In the genomic region with DNA sequence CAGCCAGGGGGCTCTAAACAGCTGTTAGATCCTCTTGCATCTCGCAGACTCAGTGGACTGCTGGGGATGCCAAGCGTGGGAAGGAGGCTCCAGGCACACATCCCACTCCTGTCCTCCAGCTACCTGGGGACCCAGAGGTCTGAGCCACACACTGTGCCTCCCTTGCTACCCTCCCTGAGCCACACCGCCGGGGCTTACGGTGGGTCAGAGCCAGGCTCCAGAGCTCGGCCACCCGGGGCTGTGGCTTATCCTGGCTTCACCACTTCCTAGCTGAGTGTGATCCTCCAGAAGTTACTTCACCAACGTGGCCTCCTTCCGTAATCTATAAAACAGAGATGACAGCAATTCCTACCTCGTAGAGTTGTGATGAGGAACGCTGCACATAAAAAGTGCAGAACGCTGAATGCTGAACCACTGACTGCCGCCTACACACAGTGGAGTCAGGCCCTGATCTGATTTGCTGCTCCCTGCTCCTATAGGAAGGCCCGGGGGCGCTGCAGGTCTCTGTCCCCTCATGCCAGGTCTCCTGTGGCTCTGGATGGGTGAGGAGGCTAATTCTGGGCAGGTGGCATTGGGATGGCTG, we compare ENCODE assay signal across 24 cellular contexts.
DNase-seq lines count a peak whose midpoint lies in the region; FAIRE-seq and TF ChIP-seq lines count a peak whose summit lies in the region.
"Had no signal": no experiment of that assay in that cellular context is flagged by ENCODE, and none has a peak within 500 bp of the region (broad histone marks: within the 10 kb centered on the region; RNA-seq: fewer than 3 reads in every experiment).

No MANE protein-coding gene starts in this region.

- 95% methylated on average over 15 of the region's 15 CpGs for WGBS in HUES64
- WGBS in H1 (ENCODE audit: extremely low coverage in 1 of 2, insufficient coverage in 1 of 2, insufficient read length in 1 of 2, insufficient replicate concordance in 2 of 2, low coverage in 1 of 2, low lambda C conversion rate in 2 of 2, missing lambda C conversion rate in 1 of 2), 2 experiments = 87% methylated on average over 15 of the region's 15 CpGs; no CpG with 5 or more reads in 1 of the 2 experiments
- WGBS in suprapubic skin = 95% methylated on average over 12 of the region's 15 CpGs
- WGBS in hepatocyte (ENCODE audit: low lambda C conversion rate, missing lambda C conversion rate) = 90% methylated on average over 15 of the region's 15 CpGs

- no peaks in the 10 kb centered on the region for H3K9me2 ChIP-seq in hepatocyte (replicated peaks; ENCODE audit: insufficient read depth)

- H3K23me2 ChIP-seq in H1 (ENCODE audit: low read depth, low read length) = no peaks in the 10 kb centered on the region

- peaks cover 2% of the 10 kb centered on the region; the same call in 1 of the 2 replicates for H3K79me1 ChIP-seq in H1 (ENCODE audit: low read depth, low read length)

- H3K27me3 ChIP-seq in HUES64 (ENCODE audit: insufficient read depth, low read length) (no peaks in the 10 kb centered on the region), H1 (replicated peaks in 1 of 4; ENCODE audit: control insufficient read depth in 3 of 4, extremely low read depth in 1 of 4, insufficient read depth in 3 of 4, low read length in 3 of 4) (no peaks in the 10 kb centered on the region), suprapubic skin (no peaks in the 10 kb centered on the region), hepatocyte (no peaks in the 10 kb centered on the region)
- H3K27me3 ChIP-seq: MG63, uterus had no signal

- DNase-seq in CD1c-positive myeloid dendritic cell (ENCODE audit: extremely low spot score) (peak; percentile 40), H1 (ENCODE audit: low read depth in 1 of 2, low spot score in 2 of 2) (no peak), osteocyte (ENCODE audit: extremely low spot score, unreplicated experiment) (peak; percentile 73), SW 1271 (lab: John Stamatoyannopoulos, UW) (no peak), suprapubic skin (ENCODE audit: low spot score in 2 of 2) (no peak), hepatocyte (ENCODE audit: low spot score) (no peak)
- DNase-seq: activated CD4-positive, alpha-beta T cell treated with anti-CD3 and anti-CD28 coated beads, Interleukin-2, amount 50 U/mL, for 4 hours; activated CD8-positive, alpha-beta memory T cell treated with anti-CD3 and anti-CD28 coated beads, Interleukin-2, amount 50 U/mL, for 48 hours; activated effector memory CD4-positive, alpha-beta T cell treated with Interleukin-2 at 50 U/mL for 16 hours; CD4-positive, CD25-positive, alpha-beta regulatory T cell; H7; MG63; NCI-H1417 treated with DMSO at 0.1 percent for 48 hours; NCI-H2107; NCI-H510A treated with DMSO at 0.1 percent for 48 hours; nucleus accumbens; stimulated activated CD4-positive, alpha-beta T cell treated with anti-CD3 and anti-CD28 coated beads, Interleukin-4, amount 100 ng/mL, for 4 hours; uterus; WERI-Rb-1 had no signal

- H2BK20ac ChIP-seq in H1 (ENCODE audit: low read length) = peak overlapping the region; percentile 81; the same call in 1 of the 2 replicates

- peak overlapping the region; percentile 31 for H3K27ac Mint-ChIP-seq in osteocyte (ENCODE audit: unreplicated experiment)
- H3K27ac Mint-ChIP-seq: stimulated activated naive CD8-positive, alpha-beta T cell treated with anti-CD3 and anti-CD28 coated beads, Interleukin-15, Interleukin-2, amounts not matched to agents 100 ng/mL and 50 ng/mL, for 24 hours; T-helper 2 cell treated with Interferon-gamma antibody and Interleukin-4, amounts not matched to agents 5 μg/mL and 100 μg/mL, for 36 hours had no signal

- H3K4me3 ChIP-seq in HUES64 (ENCODE audit: low read length) = no peak overlapping the region
- no peak overlapping the region for H3K4me3 ChIP-seq in H1 (ENCODE audit: extremely low read depth in 1 of 4, insufficient read depth in 2 of 4, low read depth in 3 of 4, low read length in 4 of 4)
- no peak overlapping the region for H3K4me3 ChIP-seq in suprapubic skin
- H3K4me3 ChIP-seq in hepatocyte = no peak overlapping the region
- H3K4me3 ChIP-seq: K562, MG63, SK-N-MC, uterus had no signal

- H3K9me3 Mint-ChIP-seq in osteocyte (ENCODE audit: unreplicated experiment) = no peaks in the 10 kb centered on the region
- H3K9me3 Mint-ChIP-seq: stimulated activated naive CD8-positive, alpha-beta T cell treated with anti-CD3 and anti-CD28 coated beads, Interleukin-15, Interleukin-2, amounts not matched to agents 100 ng/mL and 50 ng/mL, for 24 hours; T-helper 2 cell treated with Interferon-gamma antibody and Interleukin-4, amounts not matched to agents 5 μg/mL and 100 μg/mL, for 36 hours had no signal

- H4K5ac ChIP-seq in H1 (ENCODE audit: insufficient read length, low read depth, low read length) = no peak overlapping the region

- TF ChIP-seq CTCF in H1 (IDR thresholded peaks at IDR 0.05; ENCODE audit: control extremely low read depth in 1 of 3, insufficient read depth in 1 of 3, low read depth in 1 of 3, low read length in 3 of 3) (no peak), osteocyte (IDR thresholded peaks at IDR 0.05) (no peak), suprapubic skin (IDR thresholded peaks at IDR 0.05) (no peak), hepatocyte (IDR thresholded peaks at IDR 0.05; ENCODE audit: poor library complexity) (no peak)

- TF ChIP-seq RAD21 in H1 (IDR thresholded peaks at IDR 0.05 in 1 of 2, conservative IDR thresholded peaks at IDR 0.05 in 1 of 2; ENCODE audit: low read depth in 2 of 2, low read length in 2 of 2) = no peak

- no peak overlapping the region for H2BK15ac ChIP-seq in H1 (ENCODE audit: low read length)

- TF ChIP-seq POLR2A in H1 (IDR thresholded peaks at IDR 0.05; ENCODE audit: control extremely low read depth in 1 of 2, low read depth in 2 of 2, low read length in 2 of 2) = no peak
- TF ChIP-seq POLR2A in suprapubic skin (IDR thresholded peaks at IDR 0.05) = no peak

- peaks cover 30% of the 10 kb centered on the region for H3K36me3 Mint-ChIP-seq in osteocyte (ENCODE audit: unreplicated experiment)
- H3K36me3 Mint-ChIP-seq: CD4-positive, CD25-positive, alpha-beta regulatory T cell had no signal

- H3K27ac ChIP-seq in HUES64 (ENCODE audit: low read depth, low read length) (peak overlapping the region; percentile 30; the same call in 1 of the 2 replicates), H1 (ENCODE audit: low read depth, low read length) (no peak overlapping the region), suprapubic skin (no peak overlapping the region), hepatocyte (no peak overlapping the region)
- H3K27ac ChIP-seq: SK-N-MC, uterus, WERI-Rb-1 had no signal

- H4K91ac ChIP-seq in H1 (replicated peaks; ENCODE audit: insufficient read length, low read length) = peak overlapping the region; percentile 87

- H3K14ac ChIP-seq in H1 (ENCODE audit: insufficient read length) = no peak overlapping the region

- POLR2A ChIA-PET in H1 (lab: Charles Lee; ENCODE audit: partially characterized antibody) = interaction anchor here (1.1 to 1.3 kb wide), 3 partner anchors 9 to 19 kb away, joined by 3 to 7 read pairs (median 5); no protein-coding TSS in a partner anchor

- H3K79me2 ChIP-seq in H1 (ENCODE audit: control insufficient read depth in 1 of 2, insufficient read depth in 2 of 2, low read length in 2 of 2) (peaks cover 0 to 35% of the 10 kb centered on the region in 2 experiments; a peak in 3 of 4 replicates), hepatocyte (no peaks in the 10 kb centered on the region)

- H3K4me2 ChIP-seq in H1 (ENCODE audit: insufficient read depth in 1 of 2, low read depth in 2 of 2, low read length in 2 of 2) (no peak overlapping the region), hepatocyte (no peak overlapping the region)

- H3K9ac ChIP-seq in HUES64 (ENCODE audit: low read depth, low read length) = no peak overlapping the region
- no peak overlapping the region for H3K9ac ChIP-seq in H1 (replicated peaks in 1 of 4; ENCODE audit: extremely low read depth in 1 of 4, low read depth in 3 of 4, low read length in 3 of 4)

- H3K4me1 ChIP-seq in HUES64 (ENCODE audit: insufficient read depth, low read length) (peaks cover 8% of the 10 kb centered on the region; the same call in 1 of the 2 replicates), H1 (replicated peaks in 1 of 4; ENCODE audit: control insufficient read depth in 3 of 4, insufficient read depth in 4 of 4, low read length in 3 of 4) (peaks cover 2 to 4% (median 3%) of the 10 kb centered on the region in 4 experiments; a peak in 4 of 7 replicates), suprapubic skin (no peaks in the 10 kb centered on the region), hepatocyte (ENCODE audit: insufficient read depth) (no peaks in the 10 kb centered on the region)
- H3K4me1 ChIP-seq: uterus had no signal

- H4K20me1 ChIP-seq in H1 (replicated peaks in 1 of 2; ENCODE audit: control insufficient read depth in 1 of 2, insufficient read depth in 2 of 2, low read length in 2 of 2) (no peaks in the 10 kb centered on the region), hepatocyte (ENCODE audit: insufficient read depth, poor library complexity, severe bottlenecking) (no peaks in the 10 kb centered on the region)

- no peak overlapping the region for H2BK120ac ChIP-seq in H1 (replicated peaks; ENCODE audit: low read depth, low read length)

- H2AFZ ChIP-seq in H1 (ENCODE audit: low read length) = no peak overlapping the region
- H2AFZ ChIP-seq in hepatocyte = no peak overlapping the region

- H3K9me3 ChIP-seq in HUES64 (ENCODE audit: insufficient read depth, low read depth, low read length) = no peaks in the 10 kb centered on the region
- H3K9me3 ChIP-seq in H1 (ENCODE audit: insufficient read depth in 2 of 2, low read depth in 1 of 2, low read length in 1 of 2) = no peaks in the 10 kb centered on the region
- no peaks in the 10 kb centered on the region for H3K9me3 ChIP-seq in suprapubic skin
- no peaks in the 10 kb centered on the region for H3K9me3 ChIP-seq in hepatocyte (ENCODE audit: low read depth)
- H3K9me3 ChIP-seq: MG63, uterus had no signal

- H4K8ac ChIP-seq in H1 (ENCODE audit: extremely low read depth, insufficient read depth, low read length) = no peak overlapping the region

- no peaks in the 10 kb centered on the region; the same call in 1 of the 2 replicates for H3K36me3 ChIP-seq in HUES64 (ENCODE audit: insufficient read depth, low read length)
- H3K36me3 ChIP-seq in H1 (ENCODE audit: control insufficient read depth in 2 of 4, insufficient read depth in 4 of 4, low read length in 3 of 4) = no peaks in the 10 kb centered on the region
- no peaks in the 10 kb centered on the region for H3K36me3 ChIP-seq in suprapubic skin
- H3K36me3 ChIP-seq in hepatocyte (replicated peaks; ENCODE audit: insufficient read depth, low read depth) = no peaks in the 10 kb centered on the region
- H3K36me3 ChIP-seq: MG63, uterus, WERI-Rb-1 had no signal

- peak overlapping the region; percentile 84 for H3K18ac ChIP-seq in H1 (ENCODE audit: extremely low read depth, low read length)

- no peak overlapping the region for H3K56ac ChIP-seq in H1 (replicated peaks; ENCODE audit: insufficient read length, low read depth, low read length)

- no peak for TF ChIP-seq EP300 in H1 (IDR thresholded peaks at IDR 0.05; ENCODE audit: borderline replicate concordance in 1 of 2, low read depth in 2 of 2, low read length in 2 of 2)
- no peak for TF ChIP-seq EP300 in suprapubic skin (IDR thresholded peaks at IDR 0.05)

- H2BK12ac ChIP-seq in H1 (ENCODE audit: low read depth, low read length) = peak overlapping the region; percentile 4; the same call in 1 of the 2 replicates

- peaks cover 34% of the 10 kb centered on the region for H3K4me1 Mint-ChIP-seq in osteocyte (ENCODE audit: unreplicated experiment)

- peak overlapping the region; percentile 11; the same call in 1 of the 2 replicates for H2AK5ac ChIP-seq in H1 (ENCODE audit: low read depth, low read length)

- peak overlapping the region; percentile 55; the same call in 1 of the 2 replicates for H2BK5ac ChIP-seq in H1 (ENCODE audit: low read depth, low read length)

- no peak overlapping the region for H3K4me3 Mint-ChIP-seq in osteocyte (ENCODE audit: unreplicated experiment)
- H3K4me3 Mint-ChIP-seq: CD4-positive, CD25-positive, alpha-beta regulatory T cell; stimulated activated naive CD8-positive, alpha-beta T cell treated with anti-CD3 and anti-CD28 coated beads, Interleukin-15, Interleukin-2, amounts not matched to agents 100 ng/mL and 50 ng/mL, for 24 hours; T-helper 2 cell treated with Interferon-gamma antibody and Interleukin-4, amounts not matched to agents 5 μg/mL and 100 μg/mL, for 36 hours had no signal

- no peaks in the 10 kb centered on the region for H3K27me3 Mint-ChIP-seq in osteocyte (ENCODE audit: unreplicated experiment)

- no peak overlapping the region for H3K23ac ChIP-seq in H1 (ENCODE audit: insufficient read length)

- FAIRE-seq in H1 (lab: Jason Lieb, UNC) = no peak
- FAIRE-seq: K562 had no signal

- peak overlapping the region; percentile 30 for H3K4ac ChIP-seq in H1 (replicated peaks; ENCODE audit: insufficient read length, low read depth, low read length)

- CTCF ChIA-PET in H1 (lab: Charles Lee; ENCODE audit: partially characterized antibody) = interaction anchor here (1.0 to 1.6 kb wide), 4 partner anchors 9 to 38 kb away, joined by 3 read pairs; no protein-coding TSS in a partner anchor

Comparison
In these comparisons a context has a peak if more than half of its experiments do, and no peak if none do; other contexts are left out.
1. DNase-seq: peak in CD1c-positive myeloid dendritic cell (single experiment) and osteocyte (single experiment); none in H1 (0 of 2), SW 1271 (0 of 2), suprapubic skin (0 of 2) and hepatocyte (single experiment).